2 cellular contexts compared by ENCODE assay signal in the genomic region with DNA sequence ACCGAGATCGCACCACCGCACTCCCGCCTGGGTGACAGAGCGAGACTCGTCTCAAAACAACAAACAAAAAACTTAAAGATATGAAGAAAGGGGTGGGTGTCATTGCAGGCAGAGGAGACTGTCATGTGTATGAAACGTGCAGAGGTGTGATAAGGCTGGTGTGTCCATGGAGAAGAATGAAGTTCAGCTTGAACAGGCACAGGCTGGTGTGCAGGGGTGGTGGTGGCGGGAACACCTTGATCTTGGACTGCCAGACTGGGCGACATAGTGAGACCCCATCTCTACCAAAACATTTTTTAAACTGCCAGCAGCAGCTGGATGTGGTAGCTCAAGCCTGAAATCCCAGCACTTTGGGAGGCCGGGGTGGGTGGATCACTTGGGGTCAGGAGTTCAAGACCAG.
TF ChIP-seq lines count a peak whose summit lies in the region.

No MANE protein-coding gene starts in this region.

TF ChIP-seq in GM12878, 131 proteins besides CTCF, POLR2A, EP300 and RAD21:
- TF ChIP-seq RELB (IDR thresholded peaks at IDR 0.05; ENCODE audit: low read depth): no peak
- no peak for TF ChIP-seq SMAD1 (IDR thresholded peaks at IDR 0.05; ENCODE audit: low read depth, partially characterized antibody)
- TF ChIP-seq, protein P1, sequence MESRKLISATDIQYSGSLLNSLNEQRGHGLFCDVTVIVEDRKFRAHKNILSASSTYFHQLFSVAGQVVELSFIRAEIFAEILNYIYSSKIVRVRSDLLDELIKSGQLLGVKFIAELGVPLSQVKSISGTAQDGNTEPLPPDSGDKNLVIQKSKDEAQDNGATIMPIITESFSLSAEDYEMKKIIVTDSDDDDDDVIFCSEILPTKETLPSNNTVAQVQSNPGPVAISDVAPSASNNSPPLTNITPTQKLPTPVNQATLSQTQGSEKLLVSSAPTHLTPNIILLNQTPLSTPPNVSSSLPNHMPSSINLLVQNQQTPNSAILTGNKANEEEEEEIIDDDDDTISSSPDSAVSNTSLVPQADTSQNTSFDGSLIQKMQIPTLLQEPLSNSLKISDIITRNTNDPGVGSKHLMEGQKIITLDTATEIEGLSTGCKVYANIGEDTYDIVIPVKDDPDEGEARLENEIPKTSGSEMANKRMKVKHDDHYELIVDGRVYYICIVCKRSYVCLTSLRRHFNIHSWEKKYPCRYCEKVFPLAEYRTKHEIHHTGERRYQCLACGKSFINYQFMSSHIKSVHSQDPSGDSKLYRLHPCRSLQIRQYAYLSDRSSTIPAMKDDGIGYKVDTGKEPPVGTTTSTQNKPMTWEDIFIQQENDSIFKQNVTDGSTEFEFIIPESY (IDR thresholded peaks at IDR 0.05): 0 out of 2 replicates have a peak, but pooled peaks have one; percentile 10

TF ChIP-seq in SK-N-SH treated with all-trans-retinoic acid at 6 μM for 48 hours, 23 proteins besides CTCF, POLR2A, EP300 and RAD21:
- TF ChIP-seq ZNF70 (CRISPR knock-in tag; IDR thresholded peaks at IDR 0.05) (no peak), OSR1 (CRISPR knock-in tag; IDR thresholded peaks at IDR 0.05) (no peak), TSHZ2 (CRISPR knock-in tag; IDR thresholded peaks at IDR 0.05) (no peak), BACH2 (CRISPR knock-in tag; IDR thresholded peaks at IDR 0.05; ENCODE audit: borderline replicate concordance) (no peak), ESRRG (CRISPR knock-in tag; IDR thresholded peaks at IDR 0.05) (no peak), ARNTL (CRISPR knock-in tag; IDR thresholded peaks at IDR 0.05; ENCODE audit: borderline replicate concordance, low read depth) (no peak), TOX (CRISPR knock-in tag; IDR thresholded peaks at IDR 0.05; ENCODE audit: borderline replicate concordance) (no peak), ZNF8 (CRISPR knock-in tag; IDR thresholded peaks at IDR 0.05) (no peak), ZFP30 (CRISPR knock-in tag; IDR thresholded peaks at IDR 0.05) (no peak), GLIS3 (CRISPR knock-in tag; IDR thresholded peaks at IDR 0.05) (no peak), ISL1 (CRISPR knock-in tag; IDR thresholded peaks at IDR 0.05) (no peak), CSRNP3 (CRISPR knock-in tag; IDR thresholded peaks at IDR 0.05) (no peak), RARB (CRISPR knock-in tag; IDR thresholded peaks at IDR 0.05) (no peak), ZNF565 (CRISPR knock-in tag; conservative IDR thresholded peaks at IDR 0.05; ENCODE audit: low read depth) (no peak), TCF4 (CRISPR knock-in tag; IDR thresholded peaks at IDR 0.05; ENCODE audit: borderline replicate concordance) (no peak), ZC3H10 (CRISPR knock-in tag; IDR thresholded peaks at IDR 0.05) (no peak)
- TF ChIP-seq, protein P2, sequence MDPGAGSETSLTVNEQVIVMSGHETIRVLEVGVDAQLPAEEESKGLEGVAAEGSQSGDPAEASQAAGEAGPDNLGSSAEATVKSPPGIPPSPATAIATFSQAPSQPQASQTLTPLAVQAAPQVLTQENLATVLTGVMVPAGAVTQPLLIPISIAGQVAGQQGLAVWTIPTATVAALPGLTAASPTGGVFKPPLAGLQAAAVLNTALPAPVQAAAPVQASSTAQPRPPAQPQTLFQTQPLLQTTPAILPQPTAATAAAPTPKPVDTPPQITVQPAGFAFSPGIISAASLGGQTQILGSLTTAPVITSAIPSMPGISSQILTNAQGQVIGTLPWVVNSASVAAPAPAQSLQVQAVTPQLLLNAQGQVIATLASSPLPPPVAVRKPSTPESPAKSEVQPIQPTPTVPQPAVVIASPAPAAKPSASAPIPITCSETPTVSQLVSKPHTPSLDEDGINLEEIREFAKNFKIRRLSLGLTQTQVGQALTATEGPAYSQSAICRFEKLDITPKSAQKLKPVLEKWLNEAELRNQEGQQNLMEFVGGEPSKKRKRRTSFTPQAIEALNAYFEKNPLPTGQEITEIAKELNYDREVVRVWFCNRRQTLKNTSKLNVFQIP (CRISPR knock-in tag; IDR thresholded peaks at IDR 0.05; ENCODE audit: borderline replicate concordance, low read depth): no peak
